In the genomic region with DNA sequence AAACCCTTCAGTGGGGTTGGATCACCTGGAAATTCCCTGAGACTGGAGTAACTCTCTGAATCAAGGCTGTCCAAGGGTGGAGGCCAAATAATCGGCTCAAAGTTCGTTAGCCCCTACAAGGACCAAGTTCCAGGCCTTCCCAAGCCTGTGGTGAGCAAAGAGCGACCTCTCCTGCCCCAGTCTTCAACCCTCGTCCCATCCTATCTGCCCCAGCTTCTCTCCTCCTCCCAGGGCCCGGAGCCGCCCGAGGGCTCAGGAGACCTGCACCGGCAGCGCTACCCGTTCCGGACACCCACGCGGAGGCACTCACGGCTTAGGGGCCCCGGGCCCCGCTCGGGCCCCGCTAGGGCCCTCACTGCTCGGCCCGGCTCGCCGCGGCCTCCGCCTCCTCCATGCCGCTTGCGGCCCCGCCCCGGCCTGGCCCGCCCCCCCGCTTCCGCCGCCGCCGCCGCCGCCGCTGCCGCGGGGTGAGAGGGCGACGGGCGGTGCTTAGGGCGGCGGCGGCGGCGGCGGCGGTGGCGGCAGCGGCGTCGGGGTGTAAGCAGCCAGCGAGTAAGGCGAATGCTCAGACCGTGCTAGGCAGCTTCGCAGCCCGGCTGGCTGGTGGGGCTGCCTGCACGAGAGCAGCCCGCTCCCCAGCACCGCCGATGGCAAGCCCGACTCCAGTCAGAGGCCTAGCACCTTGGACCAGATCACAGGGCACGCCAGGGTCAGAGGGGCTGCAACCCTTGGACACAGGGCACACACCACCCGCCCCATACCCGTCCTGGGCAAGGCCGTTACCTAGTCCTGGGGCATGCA, we compare ENCODE assay signal across 8 cellular contexts. TPM values are rescaled to one million over a fixed set of nuclear protein-coding genes. Genes with fewer than 3 reads are reported as not detected.
DNase-seq lines count a peak whose midpoint lies in the region; ATAC-seq and TF ChIP-seq lines count a peak whose summit lies in the region.

A gene (minus strand): TSS at position 409 of the 801 bp plus-strand sequence. CDS start 613 bp downstream, outside the sequence.

- TF ChIP-seq POLR2A in upper lobe of left lung (IDR thresholded peaks at IDR 0.05): peak in 2 of 4 donors; percentile 41 to 76

- peaks cover 5% of the 10 kb centered on the region; the same call in 1 of the 2 replicates for H3F3A ChIP-seq in DOHH2 (ENCODE audit: control insufficient read depth, insufficient read depth)
- peaks cover 9% of the 10 kb centered on the region; the same call in 1 of the 2 replicates for H3F3A ChIP-seq in SU-DHL-6 (ENCODE audit: insufficient read depth)

- no peaks in the 10 kb centered on the region for H3K36me3 ChIP-seq in DOHH2 (ENCODE audit: control insufficient read depth, low read length)
- H3K36me3 ChIP-seq in SU-DHL-6 (ENCODE audit: low read length): no peaks in the 10 kb centered on the region
- peaks cover 6% of the 10 kb centered on the region for H3K36me3 ChIP-seq in cardiac muscle cell
- H3K36me3 ChIP-seq in upper lobe of left lung: peaks cover 5 to 28% (median 18%) of the 10 kb centered on the region in 4 donors

- intact Hi-C loops in posterior vena cava (cut with DNase I): no loop called here

- H3K9ac ChIP-seq in SU-DHL-6 (ENCODE audit: low read length): peak within 1 kb of the TSS; percentile 82

- peak; percentile 88 for ATAC-seq in GM21528 (IDR thresholded peaks at IDR 0.05; ENCODE audit: low FRiP score, unreplicated experiment)
- peak; percentile 78 to 95 for ATAC-seq in upper lobe of left lung (ENCODE audit: low FRiP score in 2 of 2)

- H3K9me3 ChIP-seq in DOHH2 (ENCODE audit: control insufficient read depth, insufficient read depth, low read length): no peaks in the 10 kb centered on the region
- no peaks in the 10 kb centered on the region for H3K9me3 ChIP-seq in SU-DHL-6 (ENCODE audit: insufficient read depth, low read length)
- H3K9me3 ChIP-seq in cardiac muscle cell (ENCODE audit: low read depth): no peaks in the 10 kb centered on the region
- H3K9me3 ChIP-seq in upper lobe of left lung: no peaks in the 10 kb centered on the region

- H4K20me1 ChIP-seq in DOHH2 (ENCODE audit: control insufficient read depth, insufficient read depth, low read depth, low read length) (no peaks in the 10 kb centered on the region), SU-DHL-6 (ENCODE audit: low read depth, low read length) (no peaks in the 10 kb centered on the region)

- H3K27me3 ChIP-seq in DOHH2 (ENCODE audit: control insufficient read depth, low read length) (peaks cover 5% of the 10 kb centered on the region), SU-DHL-6 (ENCODE audit: low read length) (no peaks in the 10 kb centered on the region), cardiac muscle cell (no peaks in the 10 kb centered on the region), upper lobe of left lung (no peaks in the 10 kb centered on the region)

- TF ChIP-seq CTCF in DOHH2 (IDR thresholded peaks at IDR 0.05; ENCODE audit: low read depth, low read length, poor library complexity, severe bottlenecking): no peak
- peak; percentile 20 for TF ChIP-seq CTCF in SU-DHL-6 (IDR thresholded peaks at IDR 0.05; ENCODE audit: insufficient read depth, low read length, poor library complexity, severe bottlenecking)
- TF ChIP-seq CTCF in cardiac muscle cell (IDR thresholded peaks at IDR 0.05; ENCODE audit: low read depth, low read length): no peak
- TF ChIP-seq CTCF in upper lobe of left lung (IDR thresholded peaks at IDR 0.05): peak in 1 of 6 experiments; percentile 11

- H3K27ac ChIP-seq in DOHH2 (ENCODE audit: low read depth, low read length): peak within 1 kb of the TSS; percentile 19; the same call in 1 of the 2 replicates
- peak within 1 kb of the TSS; percentile 52 for H3K27ac ChIP-seq in SU-DHL-6 (ENCODE audit: low read depth, low read length)
- H3K27ac ChIP-seq in cardiac muscle cell: peak within 1 kb of the TSS; percentile 88
- peak within 1 kb of the TSS; percentile 54 to 91 (median 80) for H3K27ac ChIP-seq in upper lobe of left lung

- H3K4me3 ChIP-seq in DOHH2 (ENCODE audit: low read length) (peak within 1 kb of the TSS; percentile 96), SU-DHL-6 (ENCODE audit: insufficient read depth, low read length, poor library complexity, severe bottlenecking) (peak within 1 kb of the TSS; percentile 84), cardiac muscle cell (peak within 1 kb of the TSS; percentile 89), upper lobe of left lung (peak within 1 kb of the TSS; percentile 75 to 88 (median 80))
- H3K4me3 ChIP-seq in Jurkat, Clone E6-1 (ENCODE audit: low read length): peak within 1 kb of the TSS; percentile 94

- TF ChIP-seq EP300 in upper lobe of left lung (IDR thresholded peaks at IDR 0.05): no peak

- WGBS in upper lobe of left lung, 2 donors: 0% methylated on average over 2 to 38 of the region's 67 CpGs

- peak within 1 kb of the TSS; percentile 99 for H2AFZ ChIP-seq in SU-DHL-6 (ENCODE audit: low read depth, low read length, severe bottlenecking)

- H3K4me1 ChIP-seq in DOHH2 (ENCODE audit: control insufficient read depth, low read length) (peaks cover 32% of the 10 kb centered on the region), cardiac muscle cell (ENCODE audit: low read depth) (peaks cover 3% of the 10 kb centered on the region), upper lobe of left lung (peaks cover 22 to 40% (median 25%) of the 10 kb centered on the region in 4 donors)

- H3K9me2 ChIP-seq in DOHH2 (replicated peaks; ENCODE audit: control insufficient read depth, low read length) (no peaks in the 10 kb centered on the region), SU-DHL-6 (replicated peaks; ENCODE audit: insufficient read depth, low read length) (no peaks in the 10 kb centered on the region)

- H3K79me2 ChIP-seq in DOHH2 (ENCODE audit: control insufficient read depth, low read length): peaks cover 5% of the 10 kb centered on the region
- H3K79me2 ChIP-seq in SU-DHL-6 (ENCODE audit: insufficient read depth, low read length): no peaks in the 10 kb centered on the region

- no peak for DNase-seq in Jurkat, Clone E6-1 (ENCODE audit: low read depth, low spot score)
- DNase-seq in activated naive CD8-positive, alpha-beta T cell treated with anti-CD3 and anti-CD28 coated beads, Interleukin-2, amount 50 U/mL, for 16 hours (ENCODE audit: low read depth, low spot score): peak; percentile 58
- DNase-seq in cardiac muscle cell (ENCODE audit: low read depth in 1 of 2, low spot score in 1 of 2) (peak; percentile 76 to 83), posterior vena cava (ENCODE audit: low spot score) (peak; percentile 87), upper lobe of left lung (peak; percentile 69 to 97)

- H3K4me2 ChIP-seq in DOHH2 (ENCODE audit: low read length) (peak within 1 kb of the TSS; percentile 99), SU-DHL-6 (ENCODE audit: low read depth, low read length, poor library complexity, severe bottlenecking) (peak within 1 kb of the TSS; percentile 97)

RNA-seq across cellular contexts. Expression of the gene that starts here (rescaled TPM):
- polyA plus RNA-seq in Jurkat, Clone E6-1 (2012; ENCODE audit: insufficient read depth, insufficient read length): 89.5 TPM
- total RNA-seq in cardiac muscle cell (105 and 125 TPM in 2 replicates), posterior vena cava (10 to 100 TPM; 37.8 to 49.7 TPM), upper lobe of left lung (10 to 100 TPM; 37.7 to 66.7 (median 47.5) TPM)
- 128 and 147 TPM in 2 replicates for polyA plus RNA-seq in cardiac muscle cell

Comparison
In these comparisons a context has a peak if more than half of its experiments do, and no peak if none do; other contexts are left out.
1. H3K27ac ChIP-seq: peak in every context shown above with its lines; median percentile 88 in cardiac muscle cell; 80 in upper lobe of left lung; 52 in SU-DHL-6; 19 in DOHH2.